In the genomic region with DNA sequence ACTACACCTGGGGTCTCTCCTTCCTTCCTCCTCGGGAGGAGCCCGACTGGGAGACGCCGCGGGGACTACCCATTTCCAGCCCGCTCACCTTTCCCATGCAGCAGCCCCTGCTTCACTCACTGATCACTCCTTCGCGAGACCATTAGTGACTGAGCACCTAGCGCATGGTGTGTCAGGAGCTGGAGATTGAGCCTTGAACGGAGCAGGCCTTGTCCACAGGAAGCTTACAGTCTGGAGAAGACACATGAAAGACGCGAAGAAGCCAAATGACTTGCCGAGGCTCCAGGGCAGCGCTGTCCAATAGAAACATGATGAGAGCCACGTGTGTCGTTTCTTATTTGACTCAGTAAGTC, we compare ENCODE assay signal across 9 cellular contexts. TPM values are rescaled to one million over a fixed set of nuclear protein-coding genes. Genes with fewer than 3 reads are reported as not detected.
DNase-seq lines count a peak whose midpoint lies in the region; TF ChIP-seq lines count a peak whose summit lies in the region.
"Had no signal": no experiment of that assay in that cellular context is flagged by ENCODE, and none has a peak within 500 bp of the region (broad histone marks: within the 10 kb centered on the region; RNA-seq: fewer than 3 reads in every experiment).

No MANE protein-coding gene starts in this region.

- no peak overlapping the region for H3K9ac ChIP-seq in trophoblast cell (ENCODE audit: low read length)

- no peak overlapping the region for H3K27ac ChIP-seq in CD4-positive, alpha-beta memory T cell (ENCODE audit: low read depth, low read length)
- H3K27ac ChIP-seq in Peyer's patch (no peak overlapping the region), trophoblast cell (ENCODE audit: low read depth, low read length) (no peak overlapping the region)

- no peak for TF ChIP-seq POLR2A in Peyer's patch (IDR thresholded peaks at IDR 0.05)

- H3K79me2 ChIP-seq in trophoblast cell (ENCODE audit: control insufficient read depth, insufficient read depth, low read length, poor library complexity): no peaks in the 10 kb centered on the region

- peaks cover 26% of the 10 kb centered on the region for H3K4me1 ChIP-seq in CD4-positive, alpha-beta memory T cell (ENCODE audit: insufficient read depth, low read length)
- H3K4me1 ChIP-seq in Peyer's patch (peaks cover 0 to 17% (median 1%) of the 10 kb centered on the region in 4 donors), trophoblast cell (ENCODE audit: control insufficient read depth in 1 of 2, insufficient read depth in 2 of 2, low read length in 2 of 2) (peaks cover 4 to 14% of the 10 kb centered on the region in 2 experiments)

- H3K27me3 ChIP-seq in CD4-positive, alpha-beta memory T cell (ENCODE audit: insufficient read depth, low read length): peaks cover 15% of the 10 kb centered on the region
- H3K27me3 ChIP-seq in Peyer's patch: no peaks in the 10 kb centered on the region
- H3K27me3 ChIP-seq in trophoblast cell (ENCODE audit: insufficient read depth, low read length): no peaks in the 10 kb centered on the region

- H2AK5ac ChIP-seq in trophoblast cell (ENCODE audit: low read length): no peak overlapping the region

- H4K8ac ChIP-seq in trophoblast cell (ENCODE audit: low read depth, low read length): peak overlapping the region; percentile 13

- intact Hi-C loops in CD4-positive, alpha-beta memory T cell (cut with micrococcal nuclease): no loop called here

- CTCF ChIA-PET in CD4-positive, alpha-beta memory T cell (lab: Charles Lee; ENCODE audit: partially characterized antibody): interaction anchor here (1.2 to 3.0 kb wide), 4 partner anchors 9 to 35 kb away, joined by 4 to 15 read pairs (median 12); no protein-coding TSS in a partner anchor

- H4K12ac ChIP-seq in trophoblast cell (ENCODE audit: low read depth, low read length): no peak overlapping the region

- H3K27me3 Mint-ChIP-seq in CD4-positive, alpha-beta memory T cell: peaks cover 15 to 17% of the 10 kb centered on the region in 2 donors

- H3K4me2 ChIP-seq in trophoblast cell (ENCODE audit: low read length): peak overlapping the region; percentile 67

- H2BK120ac ChIP-seq in trophoblast cell (ENCODE audit: insufficient read depth, low read length, poor library complexity): no peak overlapping the region

- peaks cover 3% of the 10 kb centered on the region for H3K79me1 ChIP-seq in trophoblast cell (ENCODE audit: low read length)

- no peak overlapping the region for H3K4ac ChIP-seq in trophoblast cell (ENCODE audit: low read depth, low read length)

- POLR2A ChIA-PET in CD4-positive, alpha-beta memory T cell (lab: Charles Lee; ENCODE audit: partially characterized antibody): interaction anchor here (0.8 to 2.8 kb wide), 2 partner anchors 18 to 1219 kb away, joined by 3 to 19 read pairs; a partner anchor contains a TSS

- H2BK5ac ChIP-seq in trophoblast cell (ENCODE audit: low read depth, low read length, poor library complexity): no peak overlapping the region

- H3K14ac ChIP-seq in trophoblast cell (ENCODE audit: low read length): no peak overlapping the region

- peaks cover 14 to 32% (median 22%) of the 10 kb centered on the region in 4 donors for H3K4me1 Mint-ChIP-seq in CD4-positive, alpha-beta memory T cell

- H3K9me3 Mint-ChIP-seq in CD4-positive, alpha-beta memory T cell: no peaks in the 10 kb centered on the region

- no peak overlapping the region for H3K18ac ChIP-seq in trophoblast cell (ENCODE audit: low read length)

- H3K27ac Mint-ChIP-seq in CD4-positive, alpha-beta memory T cell: peak overlapping the region in 2 of 7 donors; percentile 50 to 89

- DNase-seq in CD4-positive, alpha-beta memory T cell: peak in 1 of 5 donors; percentile 10
- DNase-seq in Peyer's patch (no peak), fibroblast of mammary gland (ENCODE audit: low read depth) (no peak), trophoblast cell (no peak), HT-29 (ENCODE audit: low spot score) (no peak), NCI-H2171 (lab: John Stamatoyannopoulos, UW) (no peak), NCI-H526 treated with DMSO at 0.1 percent for 48 hours (lab: John Stamatoyannopoulos, UW) (no peak)
- DNase-seq in effector CD4-positive, alpha-beta T cell: no peak
- DNase-seq: NCI-H1048 had no signal

- peak overlapping the region; percentile 79 to 89 (median 83) for H3K4me3 Mint-ChIP-seq in CD4-positive, alpha-beta memory T cell

- no peaks in the 10 kb centered on the region for H3K36me3 ChIP-seq in CD4-positive, alpha-beta memory T cell (ENCODE audit: insufficient read depth, low read length)
- no peaks in the 10 kb centered on the region for H3K36me3 ChIP-seq in Peyer's patch
- no peaks in the 10 kb centered on the region for H3K36me3 ChIP-seq in trophoblast cell (ENCODE audit: control insufficient read depth in 1 of 2, insufficient read depth in 2 of 2, low read length in 2 of 2)

- no peak overlapping the region for H2BK12ac ChIP-seq in trophoblast cell (ENCODE audit: low read length)

- H2AFZ ChIP-seq in trophoblast cell (ENCODE audit: insufficient read depth, low read length, poor library complexity): peak overlapping the region; percentile 80

- no peaks in the 10 kb centered on the region for H3K9me3 ChIP-seq in CD4-positive, alpha-beta memory T cell (ENCODE audit: control insufficient read depth in 1 of 2, low read length in 2 of 2)
- no peaks in the 10 kb centered on the region for H3K9me3 ChIP-seq in Peyer's patch
- peaks cover 5% of the 10 kb centered on the region for H3K9me3 ChIP-seq in trophoblast cell (ENCODE audit: insufficient read depth, low read depth, low read length)

- no peaks in the 10 kb centered on the region for H3K36me3 Mint-ChIP-seq in CD4-positive, alpha-beta memory T cell

- H3K23ac ChIP-seq in trophoblast cell (ENCODE audit: low read length): no peak overlapping the region

- H4K91ac ChIP-seq in trophoblast cell (ENCODE audit: low read depth, low read length): no peak overlapping the region

- WGBS in trophoblast cell (ENCODE audit: extremely low coverage, insufficient coverage, insufficient read length): no CpG with 5 or more reads among the region's 16 CpGs

- no peak for TF ChIP-seq CTCF in Peyer's patch (IDR thresholded peaks at IDR 0.05)
- TF ChIP-seq CTCF in fibroblast of mammary gland (conservative IDR thresholded peaks at IDR 0.05; ENCODE audit: control insufficient read depth, insufficient read depth, low read depth, low read length): no peak

- no peak overlapping the region for H3K4me3 ChIP-seq in CD4-positive, alpha-beta memory T cell (ENCODE audit: low read length in 2 of 2)
- peak overlapping the region in 3 of 4 donors; percentile 52 to 66 (median 60) for H3K4me3 ChIP-seq in Peyer's patch
- H3K4me3 ChIP-seq in fibroblast of mammary gland (ENCODE audit: control insufficient read depth, low read depth, low read length): peak overlapping the region; percentile 25
- peak overlapping the region; percentile 90 for H3K4me3 ChIP-seq in trophoblast cell (ENCODE audit: low read depth, low read length)

RNA-seq across cellular contexts. Expression of a gene that starts 0.3 kb away (rescaled TPM):
- total RNA-seq in CD4-positive, alpha-beta memory T cell: not detected
- polyA plus RNA-seq in CD4-positive, alpha-beta memory T cell: not detected
- total RNA-seq in Peyer's patch: not detected
- polyA plus RNA-seq in trophoblast cell (2013): 0.52 and 0.56 TPM in 2 replicates
- total RNA-seq in HT-29 (2014; rRNA removed; shearing (Covaris generic)): not detected in 2 replicates

RNA-seq across cellular contexts. Expression of a gene that starts 17.6 kb away (rescaled TPM):
- 10 to 100 TPM; 11.3 to 14.0 TPM for total RNA-seq in CD4-positive, alpha-beta memory T cell
- 10 to 100 TPM; 11.1 to 17.6 TPM for polyA plus RNA-seq in CD4-positive, alpha-beta memory T cell
- 10 to 100 TPM; 10.0 to 17.0 (median 14.1) TPM for total RNA-seq in Peyer's patch
- 4.1 and 4.2 TPM in 2 replicates for polyA plus RNA-seq in trophoblast cell (2013)
- total RNA-seq in HT-29 (2014; rRNA removed; shearing (Covaris generic)): 6.3 and 8.3 TPM in 2 replicates

RNA-seq across cellular contexts. Expression of a gene that starts 17.7 kb away (rescaled TPM):
- 100 to 1,000 TPM in 1 of 2 experiments, 10 to 100 TPM in 1; 97.1 to 107 TPM for total RNA-seq in CD4-positive, alpha-beta memory T cell
- 100 to 1,000 TPM in 1 of 2 donors, 10 to 100 TPM in 1; 50.9 to 117 TPM for polyA plus RNA-seq in CD4-positive, alpha-beta memory T cell
- 10 to 100 TPM; 45.7 to 82.1 (median 71.7) TPM for total RNA-seq in Peyer's patch
- polyA plus RNA-seq in trophoblast cell (2013): 26.2 and 27.7 TPM in 2 replicates
- total RNA-seq in HT-29 (2014; rRNA removed; shearing (Covaris generic)): 36.1 and 42.1 TPM in 2 replicates

Comparison
In these comparisons a context has a peak if more than half of its experiments do, and no peak if none do; other contexts are left out.
1. H3K4me3 ChIP-seq: peak in Peyer's patch (3 of 4), fibroblast of mammary gland (single experiment) and trophoblast cell (single experiment); none in CD4-positive, alpha-beta memory T cell (0 of 2).